Comparison of ENCODE assay signal across 9 cellular contexts in genomic region chrX:136708348-136708747, GRCh38.
DNase-seq lines count a peak whose midpoint lies in the region; ATAC-seq and TF ChIP-seq lines count a peak whose summit lies in the region.
"Had no signal": no experiment of that assay in that cellular context is flagged by ENCODE, and none has a peak within 500 bp of the region (broad histone marks: within the 10 kb centered on the region; RNA-seq: fewer than 3 reads in every experiment).

No MANE protein-coding gene starts in this region.

- in situ Hi-C loops in mammary epithelial cell (cut with MboI; ENCODE audit: low sequenced_read_pairs in 2 of 2), result loop anchor here in 1 of 2 donors (25.0 kb wide), 1 partner anchor 229 kb away; no protein-coding TSS in a partner anchor

- H3K36me3 ChIP-seq in KMS-11 (ENCODE audit: insufficient read depth), result no peaks in the 10 kb centered on the region
- no peaks in the 10 kb centered on the region for H3K36me3 ChIP-seq in mammary epithelial cell (ENCODE audit: insufficient read depth, low read length)

- H4K20me1 ChIP-seq in KMS-11 (ENCODE audit: insufficient read depth) (no peaks in the 10 kb centered on the region), mammary epithelial cell (ENCODE audit: insufficient read depth, low read length) (no peaks in the 10 kb centered on the region)

- no peaks in the 10 kb centered on the region for H3K27me3 ChIP-seq in KMS-11 (ENCODE audit: insufficient read depth, low read depth)
- H3K27me3 ChIP-seq in mammary epithelial cell (ENCODE audit: insufficient read depth, low read length), result no peaks in the 10 kb centered on the region

- H3K4me2 ChIP-seq in KMS-11 (no peak overlapping the region), mammary epithelial cell (ENCODE audit: insufficient read depth, low read depth, low read length) (no peak overlapping the region)

- TF ChIP-seq CTCF in KMS-11 (conservative IDR thresholded peaks at IDR 0.05; ENCODE audit: low read depth, low read length) (peak; percentile 69), mammary epithelial cell (conservative IDR thresholded peaks at IDR 0.05 in 1 of 2, IDR thresholded peaks at IDR 0.05 in 1 of 2; ENCODE audit: extremely low read depth in 1 of 2, insufficient read depth in 1 of 2, low read depth in 1 of 2, low read length in 2 of 2) (peak; percentile 50 to 56), retinal pigment epithelial cell (conservative IDR thresholded peaks at IDR 0.05; ENCODE audit: low read depth, low read length) (peak; percentile 33)

- H3K79me2 ChIP-seq in KMS-11 (ENCODE audit: insufficient read depth, low read depth) (no peaks in the 10 kb centered on the region), mammary epithelial cell (ENCODE audit: insufficient read depth, low read length) (no peaks in the 10 kb centered on the region)

- intact Hi-C loops in mammary epithelial cell (cut with micrococcal nuclease), result no loop called here

- H3K9me3 ChIP-seq in mammary epithelial cell (replicated peaks; ENCODE audit: insufficient read depth, low read length), result no peaks in the 10 kb centered on the region

- CTCF ChIA-PET in mammary epithelial cell (lab: Charles Lee; ENCODE audit: low non-redundant PET), result no interaction called here

- no peak overlapping the region for H3K4me3 ChIP-seq in KMS-11 (IDR thresholded peaks at IDR 0.05; ENCODE audit: insufficient read depth, low read depth, low read length)
- H3K4me3 ChIP-seq in mammary epithelial cell (replicated peaks in 1 of 3; ENCODE audit: insufficient read depth in 1 of 3, low read depth in 2 of 3, low read length in 3 of 3), result no peak overlapping the region
- H3K4me3 ChIP-seq in retinal pigment epithelial cell (ENCODE audit: low read length), result no peak overlapping the region

- no peak for DNase-seq in activated T-cell treated with anti-CD3 and anti-CD28 coated beads, Interleukin-2, amount 50 U/mL, for 24 hours
- DNase-seq in activated T-cell treated with anti-CD3 and anti-CD28 coated beads for 4 hours, result no peak
- no peak for DNase-seq in mammary epithelial cell
- no peak for DNase-seq in retinal pigment epithelial cell (ENCODE audit: low read depth)
- no peak for DNase-seq in medulla oblongata (ENCODE audit: extremely low spot score)
- no peak for DNase-seq in NCI-H1092 treated with DMSO at 0.1 percent for 48 hours (lab: John Stamatoyannopoulos, UW)
- DNase-seq: EL had no signal

- no peak for ATAC-seq in esophagus mucosa

- peaks cover 32% of the 10 kb centered on the region for H3K4me1 ChIP-seq in KMS-11 (ENCODE audit: low read depth, poor library complexity, severe bottlenecking)
- H3K4me1 ChIP-seq in mammary epithelial cell (ENCODE audit: insufficient read depth, low read length), result no peaks in the 10 kb centered on the region

- no peak overlapping the region for H3K4me3 Mint-ChIP-seq in activated T-cell treated with anti-CD3 and anti-CD28 coated beads, Interleukin-2, amount 50 U/mL, for 24 hours

- H3K9ac ChIP-seq in KMS-11 (no peak overlapping the region), mammary epithelial cell (ENCODE audit: insufficient read depth, low read length) (no peak overlapping the region)

- H3K27me3 Mint-ChIP-seq in activated T-cell treated with anti-CD3 and anti-CD28 coated beads, Interleukin-2, amount 50 U/mL, for 24 hours, result peaks cover 24% of the 10 kb centered on the region

- no TSS peak for BruUV-seq in mammary epithelial cell (replicated peaks; lab: Mats Ljungman, UMichigan)

- H3K36me3 Mint-ChIP-seq in activated T-cell treated with anti-CD3 and anti-CD28 coated beads, Interleukin-2, amount 50 U/mL, for 24 hours (ENCODE audit: low read depth), result peaks cover 54% of the 10 kb centered on the region

- H3K4me1 Mint-ChIP-seq in activated T-cell treated with anti-CD3 and anti-CD28 coated beads, Interleukin-2, amount 50 U/mL, for 24 hours (ENCODE audit: low read depth), result peaks cover 59% of the 10 kb centered on the region

- dilution Hi-C loops in mammary epithelial cell (cut with HindIII; ENCODE audit: low sequenced_read_pairs), result no loop called here

- H2AFZ ChIP-seq in KMS-11 (ENCODE audit: low read depth) (no peak overlapping the region), mammary epithelial cell (ENCODE audit: low read depth, low read length) (no peak overlapping the region)

- WGBS in mammary epithelial cell (ENCODE audit: low coverage, missing lambda C conversion rate), result 53% methylated on average over 1 of the region's 1 CpG

- no peak overlapping the region for H3K27ac ChIP-seq in KMS-11
- H3K27ac ChIP-seq in mammary epithelial cell (ENCODE audit: insufficient read depth, low read depth, low read length), result no peak overlapping the region

- H3K27ac Mint-ChIP-seq in activated T-cell treated with anti-CD3 and anti-CD28 coated beads, Interleukin-2, amount 50 U/mL, for 24 hours, result peak overlapping the region; percentile 1

- no peaks in the 10 kb centered on the region for H3K9me3 Mint-ChIP-seq in activated T-cell treated with anti-CD3 and anti-CD28 coated beads, Interleukin-2, amount 50 U/mL, for 24 hours
